Comparison of ENCODE assay signal across 9 cellular contexts in the genomic region with DNA sequence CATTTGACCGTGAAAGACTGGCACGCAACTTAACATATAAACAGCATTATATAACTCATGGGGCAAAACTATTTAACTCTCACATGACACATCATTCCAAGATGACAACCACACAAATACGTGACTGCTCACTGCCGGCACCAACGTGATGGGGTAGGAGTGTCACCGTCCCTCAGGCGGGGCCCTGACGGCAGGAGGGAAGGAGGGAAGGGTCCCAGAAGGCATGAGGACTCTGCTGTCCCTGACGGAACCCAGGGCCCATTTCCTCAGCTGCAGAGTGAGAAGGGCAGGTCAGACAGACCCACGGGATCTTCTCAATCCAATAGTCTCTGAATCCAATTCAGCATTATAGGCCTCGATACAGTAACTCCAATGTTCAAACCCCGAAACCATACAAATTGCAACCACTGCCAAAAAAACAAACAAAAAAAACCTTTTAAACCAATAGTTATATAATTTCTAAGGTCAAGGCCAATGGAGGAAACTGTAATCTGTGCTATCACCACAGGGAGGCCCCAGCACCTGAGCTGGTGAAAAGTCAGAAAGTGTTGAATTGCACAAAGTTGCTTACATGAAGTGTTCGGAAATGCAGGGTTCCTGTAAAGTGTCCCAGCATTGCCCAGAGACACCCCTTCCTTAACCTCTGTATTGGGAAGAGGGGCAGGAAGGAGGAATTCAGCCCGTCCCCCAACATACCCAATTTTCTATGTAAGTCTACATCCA.
DNase-seq lines count a peak whose midpoint lies in the region; ATAC-seq and TF ChIP-seq lines count a peak whose summit lies in the region.
"Had no signal": no experiment of that assay in that cellular context is flagged by ENCODE, and none has a peak within 500 bp of the region (broad histone marks: within the 10 kb centered on the region; RNA-seq: fewer than 3 reads in every experiment).

No MANE protein-coding gene starts in this region.

- no peaks in the 10 kb centered on the region for H3K9me3 Mint-ChIP-seq in activated T-helper 2 cell treated with anti-CD3 and anti-CD28 coated beads, Interferon-gamma antibody, Interleukin-2, Interleukin-4, amounts not matched to agents 10 μg/mL and 5 μg/mL and 100 μg/mL, durations not matched to agents 14 hours and 24 hours and 36 hours

- H3K27me3 Mint-ChIP-seq in activated T-helper 2 cell treated with anti-CD3 and anti-CD28 coated beads, Interferon-gamma antibody, Interleukin-2, Interleukin-4, amounts not matched to agents 10 μg/mL and 5 μg/mL and 100 μg/mL, durations not matched to agents 14 hours and 24 hours and 36 hours (ENCODE audit: low read depth) = no peaks in the 10 kb centered on the region

- in situ Hi-C loops in SK-MEL-5 (cut with HindIII; ENCODE audit: low pct_unique_long_range_greater_than_20kb, low sequenced_read_pairs) = no loop called here

- H3K36me3 Mint-ChIP-seq in activated T-helper 2 cell treated with anti-CD3 and anti-CD28 coated beads, Interferon-gamma antibody, Interleukin-2, Interleukin-4, amounts not matched to agents 10 μg/mL and 5 μg/mL and 100 μg/mL, durations not matched to agents 14 hours and 24 hours and 36 hours (ENCODE audit: low read depth) = no peaks in the 10 kb centered on the region

- H3K4me3 Mint-ChIP-seq in activated T-helper 2 cell treated with anti-CD3 and anti-CD28 coated beads, Interferon-gamma antibody, Interleukin-2, Interleukin-4, amounts not matched to agents 10 μg/mL and 5 μg/mL and 100 μg/mL, durations not matched to agents 14 hours and 24 hours and 36 hours (ENCODE audit: low read depth) = no peak overlapping the region

- peaks cover 2% of the 10 kb centered on the region for H3K36me3 ChIP-seq in thoracic aorta
- H3K36me3 ChIP-seq in effector memory CD4-positive, alpha-beta T cell (ENCODE audit: control insufficient read depth, insufficient read depth, low read length) = no peaks in the 10 kb centered on the region

- DNase-seq in SK-MEL-5 (ENCODE audit: low read depth, low spot score) = peak; percentile 71
- DNase-seq in cardiac septum (ENCODE audit: low spot score) = peak; percentile 46
- DNase-seq in thoracic aorta (ENCODE audit: low spot score) = no peak
- DNase-seq in effector memory CD4-positive, alpha-beta T cell = no peak
- DNase-seq in NCI-H187 (lab: John Stamatoyannopoulos, UW) = no peak
- DNase-seq in activated T-helper 2 cell treated with anti-CD3 and anti-CD28 coated beads, Interferon-gamma antibody, Interleukin-2, Interleukin-4, amounts not matched to agents 10 μg/mL and 5 μg/mL and 100 μg/mL, durations not matched to agents 14 hours and 24 hours and 36 hours (ENCODE audit: low spot score) = no peak
- DNase-seq: NCI-H1417 treated with DMSO at 0.1 percent for 48 hours had no signal

- H3K4me1 ChIP-seq in thoracic aorta (ENCODE audit: control insufficient read depth in 1 of 2, low read depth in 2 of 2) = peaks cover 8 to 49% of the 10 kb centered on the region in 2 donors
- no peaks in the 10 kb centered on the region for H3K4me1 ChIP-seq in effector memory CD4-positive, alpha-beta T cell (ENCODE audit: control insufficient read depth, insufficient read depth, low read length, poor library complexity, severe bottlenecking)

- intact Hi-C loops in cardiac septum (cut with DNase I) = no loop called here
- intact Hi-C loops in activated T-helper 2 cell treated with anti-CD3 and anti-CD28 coated beads, Interferon-gamma antibody, Interleukin-2, Interleukin-4, amounts not matched to agents 10 μg/mL and 5 μg/mL and 100 μg/mL, durations not matched to agents 14 hours and 24 hours and 36 hours (cut with micrococcal nuclease) = no loop called here

- H3K27me3 ChIP-seq in thoracic aorta (replicated peaks; ENCODE audit: insufficient read depth) = no peaks in the 10 kb centered on the region
- no peaks in the 10 kb centered on the region for H3K27me3 ChIP-seq in effector memory CD4-positive, alpha-beta T cell (replicated peaks; ENCODE audit: control insufficient read depth, insufficient read depth, low read length, poor library complexity, severe bottlenecking)

- no peak overlapping the region for H3K4me3 ChIP-seq in thoracic aorta
- no peak overlapping the region for H3K4me3 ChIP-seq in effector memory CD4-positive, alpha-beta T cell (ENCODE audit: insufficient read depth, low read depth, low read length, poor library complexity, severe bottlenecking)

- peak; percentile 59 for TF ChIP-seq CTCF in thoracic aorta (IDR thresholded peaks at IDR 0.05)

- H3K9me3 ChIP-seq in thoracic aorta = no peaks in the 10 kb centered on the region
- H3K9me3 ChIP-seq in effector memory CD4-positive, alpha-beta T cell (ENCODE audit: control insufficient read depth, low read length) = no peaks in the 10 kb centered on the region

- peak; percentile 56 for ATAC-seq in GM21515 (IDR thresholded peaks at IDR 0.05; ENCODE audit: unreplicated experiment)
- no peak for ATAC-seq in thoracic aorta (ENCODE audit: insufficient number of reproducible peaks, low FRiP score, low read depth)
- ATAC-seq in GM21825 (IDR thresholded peaks at IDR 0.05; ENCODE audit: unreplicated experiment) = no peak

- H3K27ac ChIP-seq in thoracic aorta = no peak overlapping the region
- H3K27ac ChIP-seq in effector memory CD4-positive, alpha-beta T cell (ENCODE audit: insufficient read depth, low read length, poor library complexity, severe bottlenecking) = no peak overlapping the region

- no peak overlapping the region for H3K27ac Mint-ChIP-seq in activated T-helper 2 cell treated with anti-CD3 and anti-CD28 coated beads, Interferon-gamma antibody, Interleukin-2, Interleukin-4, amounts not matched to agents 10 μg/mL and 5 μg/mL and 100 μg/mL, durations not matched to agents 14 hours and 24 hours and 36 hours

- H3K4me1 Mint-ChIP-seq in activated T-helper 2 cell treated with anti-CD3 and anti-CD28 coated beads, Interferon-gamma antibody, Interleukin-2, Interleukin-4, amounts not matched to agents 10 μg/mL and 5 μg/mL and 100 μg/mL, durations not matched to agents 14 hours and 24 hours and 36 hours (ENCODE audit: low read depth) = no peaks in the 10 kb centered on the region

Comparison
In these comparisons a context has a peak if more than half of its experiments do, and no peak if none do; other contexts are left out.
1. DNase-seq: peak in SK-MEL-5 (single experiment) and cardiac septum (single experiment); none in thoracic aorta (single experiment), effector memory CD4-positive, alpha-beta T cell (0 of 3), NCI-H187 (0 of 2) and activated T-helper 2 cell treated with anti-CD3 and anti-CD28 coated beads, Interferon-gamma antibody, Interleukin-2, Interleukin-4, amounts not matched to agents 10 μg/mL and 5 μg/mL and 100 μg/mL, durations not matched to agents 14 hours and 24 hours and 36 hours (single experiment).